Comparison of ENCODE assay signal across 1 cellular context in genomic region chr16:11235703-11235991, GRCh38.
A peak's percentile ranks its signal among the peaks of the same experiment; 100 is the strongest.
TF ChIP-seq lines count a peak whose summit lies in the region.

No MANE protein-coding gene starts in this region.

TF ChIP-seq in HepG2, 621 proteins besides CTCF, POLR2A, EP300 and RAD21 (continued from another document):
- TF ChIP-seq SOX13 (IDR thresholded peaks at IDR 0.05) (no peak), SOX13 (CRISPR knock-in tag; conservative IDR thresholded peaks at IDR 0.05 in 1 of 2, IDR thresholded peaks at IDR 0.05 in 1 of 2) (peak in 1 of 2 experiments; percentile 26; a peak in 1 of 4 replicates), THAP11 (CRISPR knock-in tag; IDR thresholded peaks at IDR 0.05) (0 out of 2 replicates have a peak, but pooled peaks have one; percentile 32), ZBTB34 (CRISPR knock-in tag; IDR thresholded peaks at IDR 0.05) (no peak), ZMAT3 (CRISPR knock-in tag; conservative IDR thresholded peaks at IDR 0.05) (0 out of 2 replicates have a peak, but pooled peaks have one; percentile 19), NR1H2 (CRISPR knock-in tag; IDR thresholded peaks at IDR 0.05; ENCODE audit: borderline replicate concordance, low read depth) (no peak), PITX1 (CRISPR knock-in tag; IDR thresholded peaks at IDR 0.05) (0 out of 2 replicates have a peak, but pooled peaks have one; percentile 30), HNRNPUL1 (IDR thresholded peaks at IDR 0.05; ENCODE audit: low read depth, low read length) (peak; percentile 44; the same call in 1 of the 2 replicates), SAP130 (CRISPR knock-in tag; IDR thresholded peaks at IDR 0.05; ENCODE audit: low read depth) (peak; percentile 75), ARNTL (CRISPR knock-in tag; IDR thresholded peaks at IDR 0.05) (peak; percentile 84; the same call in 1 of the 2 replicates), DNMT3B (CRISPR knock-in tag; conservative IDR thresholded peaks at IDR 0.05) (peak; percentile 52; the same call in 1 of the 2 replicates), ZNF382 (CRISPR knock-in tag; IDR thresholded peaks at IDR 0.05; ENCODE audit: borderline replicate concordance) (no peak)
TF ChIP-seq in HepG2: peak in this region for 39.
